In the genomic region with DNA sequence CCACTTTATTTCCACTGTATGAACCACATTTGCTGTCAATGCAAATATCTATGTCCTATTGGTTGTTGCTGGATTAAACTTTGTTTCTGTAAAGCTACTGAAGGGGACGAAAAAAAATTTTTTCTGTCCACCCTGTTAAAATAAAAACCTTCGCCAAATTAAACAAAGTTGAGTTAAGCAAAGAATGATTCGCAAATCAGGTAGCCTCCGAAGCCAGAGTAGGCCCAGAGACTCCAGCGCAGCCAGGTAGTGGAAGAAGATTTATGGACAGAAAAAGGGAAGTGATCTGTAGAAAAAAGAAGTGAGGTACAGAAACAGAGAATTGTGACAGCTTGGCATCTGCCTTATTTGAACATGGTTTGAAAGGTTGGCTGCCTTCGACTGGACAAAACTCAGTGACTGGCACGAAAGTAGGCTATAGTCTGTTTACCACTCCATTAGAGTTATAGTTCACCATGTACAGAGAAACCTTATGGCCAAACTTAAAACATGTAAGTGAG, we compare ENCODE assay signal across 1 cellular context.
TF ChIP-seq lines count a peak whose summit lies in the region.

No MANE protein-coding gene starts in this region.

TF ChIP-seq in GM23338, 12 proteins besides CTCF, POLR2A, EP300 and RAD21 (continued from another document):
- TF ChIP-seq, protein P1, sequence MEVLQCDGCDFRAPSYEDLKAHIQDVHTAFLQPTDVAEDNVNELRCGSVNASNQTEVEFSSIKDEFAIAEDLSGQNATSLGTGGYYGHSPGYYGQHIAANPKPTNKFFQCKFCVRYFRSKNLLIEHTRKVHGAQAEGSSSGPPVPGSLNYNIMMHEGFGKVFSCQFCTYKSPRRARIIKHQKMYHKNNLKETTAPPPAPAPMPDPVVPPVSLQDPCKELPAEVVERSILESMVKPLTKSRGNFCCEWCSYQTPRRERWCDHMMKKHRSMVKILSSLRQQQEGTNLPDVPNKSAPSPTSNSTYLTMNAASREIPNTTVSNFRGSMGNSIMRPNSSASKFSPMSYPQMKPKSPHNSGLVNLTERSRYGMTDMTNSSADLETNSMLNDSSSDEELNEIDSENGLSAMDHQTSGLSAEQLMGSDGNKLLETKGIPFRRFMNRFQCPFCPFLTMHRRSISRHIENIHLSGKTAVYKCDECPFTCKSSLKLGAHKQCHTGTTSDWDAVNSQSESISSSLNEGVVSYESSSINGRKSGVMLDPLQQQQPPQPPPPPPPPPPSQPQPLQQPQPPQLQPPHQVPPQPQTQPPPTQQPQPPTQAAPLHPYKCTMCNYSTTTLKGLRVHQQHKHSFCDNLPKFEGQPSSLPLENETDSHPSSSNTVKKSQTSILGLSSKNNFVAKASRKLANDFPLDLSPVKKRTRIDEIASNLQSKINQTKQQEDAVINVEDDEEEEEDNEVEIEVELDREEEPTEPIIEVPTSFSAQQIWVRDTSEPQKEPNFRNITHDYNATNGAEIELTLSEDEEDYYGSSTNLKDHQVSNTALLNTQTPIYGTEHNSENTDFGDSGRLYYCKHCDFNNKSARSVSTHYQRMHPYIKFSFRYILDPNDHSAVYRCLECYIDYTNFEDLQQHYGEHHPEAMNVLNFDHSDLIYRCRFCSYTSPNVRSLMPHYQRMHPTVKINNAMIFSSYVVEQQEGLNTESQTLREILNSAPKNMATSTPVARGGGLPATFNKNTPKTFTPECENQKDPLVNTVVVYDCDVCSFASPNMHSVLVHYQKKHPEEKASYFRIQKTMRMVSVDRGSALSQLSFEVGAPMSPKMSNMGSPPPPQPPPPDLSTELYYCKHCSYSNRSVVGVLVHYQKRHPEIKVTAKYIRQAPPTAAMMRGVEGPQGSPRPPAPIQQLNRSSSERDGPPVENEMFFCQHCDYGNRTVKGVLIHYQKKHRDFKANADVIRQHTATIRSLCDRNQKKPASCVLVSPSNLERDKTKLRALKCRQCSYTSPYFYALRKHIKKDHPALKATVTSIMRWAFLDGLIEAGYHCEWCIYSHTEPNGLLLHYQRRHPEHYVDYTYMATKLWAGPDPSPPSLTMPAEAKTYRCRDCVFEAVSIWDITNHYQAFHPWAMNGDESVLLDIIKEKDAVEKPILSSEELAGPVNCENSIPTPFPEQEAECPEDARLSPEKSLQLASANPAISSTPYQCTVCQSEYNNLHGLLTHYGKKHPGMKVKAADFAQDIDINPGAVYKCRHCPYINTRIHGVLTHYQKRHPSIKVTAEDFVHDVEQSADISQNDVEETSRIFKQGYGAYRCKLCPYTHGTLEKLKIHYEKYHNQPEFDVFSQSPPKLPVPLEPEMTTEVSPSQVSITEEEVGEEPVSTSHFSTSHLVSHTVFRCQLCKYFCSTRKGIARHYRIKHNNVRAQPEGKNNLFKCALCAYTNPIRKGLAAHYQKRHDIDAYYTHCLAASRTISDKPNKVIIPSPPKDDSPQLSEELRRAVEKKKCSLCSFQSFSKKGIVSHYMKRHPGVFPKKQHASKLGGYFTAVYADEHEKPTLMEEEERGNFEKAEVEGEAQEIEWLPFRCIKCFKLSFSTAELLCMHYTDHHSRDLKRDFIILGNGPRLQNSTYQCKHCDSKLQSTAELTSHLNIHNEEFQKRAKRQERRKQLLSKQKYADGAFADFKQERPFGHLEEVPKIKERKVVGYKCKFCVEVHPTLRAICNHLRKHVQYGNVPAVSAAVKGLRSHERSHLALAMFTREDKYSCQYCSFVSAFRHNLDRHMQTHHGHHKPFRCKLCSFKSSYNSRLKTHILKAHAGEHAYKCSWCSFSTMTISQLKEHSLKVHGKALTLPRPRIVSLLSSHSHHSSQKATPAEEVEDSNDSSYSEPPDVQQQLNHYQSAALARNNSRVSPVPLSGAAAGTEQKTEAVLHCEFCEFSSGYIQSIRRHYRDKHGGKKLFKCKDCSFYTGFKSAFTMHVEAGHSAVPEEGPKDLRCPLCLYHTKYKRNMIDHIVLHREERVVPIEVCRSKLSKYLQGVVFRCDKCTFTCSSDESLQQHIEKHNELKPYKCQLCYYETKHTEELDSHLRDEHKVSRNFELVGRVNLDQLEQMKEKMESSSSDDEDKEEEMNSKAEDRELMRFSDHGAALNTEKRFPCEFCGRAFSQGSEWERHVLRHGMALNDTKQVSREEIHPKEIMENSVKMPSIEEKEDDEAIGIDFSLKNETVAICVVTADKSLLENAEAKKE (CRISPR knock-in tag; IDR thresholded peaks at IDR 0.05) = no peak
